In the genomic region with DNA sequence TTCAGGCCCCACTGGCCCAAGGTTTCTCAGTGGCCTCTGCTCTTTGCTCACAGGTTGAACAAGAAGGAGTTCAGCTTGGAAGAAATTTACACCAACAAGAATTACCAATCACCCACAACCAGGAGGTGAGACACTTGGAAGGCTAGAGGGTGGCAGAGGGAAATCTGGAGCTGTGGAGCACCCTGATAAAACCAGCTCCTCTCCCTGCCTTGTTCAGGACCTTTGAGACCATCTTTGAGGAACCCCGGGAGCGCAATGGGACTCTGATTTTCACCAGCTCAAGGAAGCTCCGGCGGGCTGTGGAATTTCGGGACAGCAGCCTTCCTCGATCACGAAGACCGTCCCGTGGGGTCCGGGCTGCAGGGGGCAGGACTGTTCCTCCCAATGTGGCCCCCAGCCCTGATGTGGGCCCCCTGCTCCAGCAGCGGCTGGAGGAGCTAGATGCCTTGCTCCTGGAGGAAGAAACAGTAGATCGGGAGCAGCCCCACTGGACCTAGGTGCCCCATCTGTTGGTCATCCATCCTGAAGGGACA, we compare ENCODE assay signal across 16 cellular contexts. TPM values are rescaled to one million over a fixed set of nuclear protein-coding genes. Genes with fewer than 3 reads are reported as not detected.
DNase-seq lines count a peak whose midpoint lies in the region; ATAC-seq and TF ChIP-seq lines count a peak whose summit lies in the region.
"Had no signal": no experiment of that assay in that cellular context is flagged by ENCODE, and none has a peak within 500 bp of the region (broad histone marks: within the 10 kb centered on the region; RNA-seq: fewer than 3 reads in every experiment).

No MANE protein-coding gene starts in this region.

- DNase-seq in activated naive CD4-positive, alpha-beta T cell treated with anti-CD3 and anti-CD28 coated beads, Interleukin-2, amount 50 U/mL, for 72 hours (ENCODE audit: low spot score in 2 of 2), result no peak
- no peak for DNase-seq in activated naive CD4-positive, alpha-beta T cell treated with Interleukin-2 at 50 U/mL for 16 hours
- DNase-seq in mammary epithelial cell (no peak), nephron progenitor cell (no peak), Karpas-422 (no peak)
- DNase-seq in stimulated activated naive B cell treated with anti-CD40 and anti-IgM and Interleukin-4, amounts not matched to agents 10 μg/mL and 1 μg/mL and 100 μg/mL, for 72 hours, result no peak
- DNase-seq: Calu3; cerebellar nuclear complex; foreskin melanocyte; GF-D8; Kasumi-1; NCI-H146; NCI-H446 treated with DMSO at 0.1 percent for 48 hours; nucleus accumbens; stimulated activated naive CD8-positive, alpha-beta T cell treated with anti-CD3 and anti-CD28 coated beads, Interleukin-15, amount 100 ng/mL, for 72 hours had no signal

- peak overlapping the region; percentile 44 to 93 for H3K27ac Mint-ChIP-seq in activated naive CD4-positive, alpha-beta T cell treated with anti-CD3 and anti-CD28 coated beads, Interleukin-2, amount 50 U/mL, for 72 hours
- H3K27ac Mint-ChIP-seq in stimulated activated naive B cell treated with anti-CD40 and anti-IgM and Interleukin-4, amounts not matched to agents 10 μg/mL and 1 μg/mL and 100 μg/mL, for 72 hours, result peak overlapping the region; percentile 31
- no peak overlapping the region for H3K27ac Mint-ChIP-seq in nephron progenitor cell

- no peaks in the 10 kb centered on the region for H3K9me3 Mint-ChIP-seq in activated naive CD4-positive, alpha-beta T cell treated with anti-CD3 and anti-CD28 coated beads, Interleukin-2, amount 50 U/mL, for 72 hours
- no peaks in the 10 kb centered on the region for H3K9me3 Mint-ChIP-seq in stimulated activated naive B cell treated with anti-CD40 and anti-IgM and Interleukin-4, amounts not matched to agents 10 μg/mL and 1 μg/mL and 100 μg/mL, for 72 hours
- H3K9me3 Mint-ChIP-seq in nephron progenitor cell, result no peaks in the 10 kb centered on the region
- H3K9me3 Mint-ChIP-seq: stimulated activated naive CD8-positive, alpha-beta T cell treated with anti-CD3 and anti-CD28 coated beads, Interleukin-15, amount 100 ng/mL, for 72 hours had no signal

- intact Hi-C loops in mammary epithelial cell (cut with micrococcal nuclease), result no loop called here

- TSS peak; percentile 1 for BruUV-seq in mammary epithelial cell (replicated peaks; lab: Mats Ljungman, UMichigan)

- no peaks in the 10 kb centered on the region for H3K9me2 ChIP-seq in Karpas-422 (replicated peaks; ENCODE audit: insufficient read depth, low read length)

- H3K36me3 ChIP-seq in mammary epithelial cell (ENCODE audit: insufficient read depth, low read length), result peaks cover 10% of the 10 kb centered on the region
- H3K36me3 ChIP-seq in Karpas-422 (ENCODE audit: insufficient read depth, low read length), result peaks cover 8% of the 10 kb centered on the region; the same call in 1 of the 2 replicates

- peaks cover 28 to 43% of the 10 kb centered on the region in 2 donors for H3K4me1 Mint-ChIP-seq in stimulated activated naive B cell treated with anti-CD40 and anti-IgM and Interleukin-4, amounts not matched to agents 10 μg/mL and 1 μg/mL and 100 μg/mL, for 72 hours
- peaks cover 38% of the 10 kb centered on the region for H3K4me1 Mint-ChIP-seq in nephron progenitor cell

- no peak overlapping the region for H3K9ac ChIP-seq in mammary epithelial cell (ENCODE audit: insufficient read depth, low read length)
- no peak overlapping the region for H3K9ac ChIP-seq in Karpas-422 (ENCODE audit: low read length)

- no peaks in the 10 kb centered on the region for H3K27me3 ChIP-seq in mammary epithelial cell (ENCODE audit: insufficient read depth, low read length)
- H3K27me3 ChIP-seq in Karpas-422 (ENCODE audit: low read length), result no peaks in the 10 kb centered on the region

- H2AFZ ChIP-seq in mammary epithelial cell (ENCODE audit: low read depth, low read length), result no peak overlapping the region
- H2AFZ ChIP-seq in Karpas-422 (ENCODE audit: low read length), result no peak overlapping the region

- CTCF ChIA-PET in mammary epithelial cell (lab: Charles Lee; ENCODE audit: low non-redundant PET), result no interaction called here

- H4K20me1 ChIP-seq in mammary epithelial cell (ENCODE audit: insufficient read depth, low read length) (no peaks in the 10 kb centered on the region), Karpas-422 (ENCODE audit: insufficient read depth, low read depth, low read length) (no peaks in the 10 kb centered on the region)

- H3K27ac ChIP-seq in mammary epithelial cell (ENCODE audit: insufficient read depth, low read depth, low read length) (no peak overlapping the region), Karpas-422 (ENCODE audit: low read length) (no peak overlapping the region)

- H3K9me3 ChIP-seq in mammary epithelial cell (replicated peaks; ENCODE audit: insufficient read depth, low read length) (no peaks in the 10 kb centered on the region), Karpas-422 (ENCODE audit: low read length) (no peaks in the 10 kb centered on the region)

- no peak for ATAC-seq in activated naive CD4-positive, alpha-beta T cell treated with anti-CD3 and anti-CD28 coated beads, Interleukin-2, amount 50 U/mL, for 72 hours
- no peak for ATAC-seq in stimulated activated naive B cell treated with anti-CD40 and anti-IgM and Interleukin-4, amounts not matched to agents 10 μg/mL and 1 μg/mL and 100 μg/mL, for 72 hours (replicated peaks)
- ATAC-seq: stimulated activated naive CD8-positive, alpha-beta T cell treated with anti-CD3 and anti-CD28 coated beads, Interleukin-15, amount 100 ng/mL, for 72 hours had no signal

- no peak overlapping the region for H3K4me3 Mint-ChIP-seq in stimulated activated naive B cell treated with anti-CD40 and anti-IgM and Interleukin-4, amounts not matched to agents 10 μg/mL and 1 μg/mL and 100 μg/mL, for 72 hours
- H3K4me3 Mint-ChIP-seq in nephron progenitor cell, result no peak overlapping the region

- in situ Hi-C loops in mammary epithelial cell (cut with MboI; ENCODE audit: low sequenced_read_pairs in 2 of 2), result no loop called here

- peaks cover 32 to 49% of the 10 kb centered on the region in 2 donors for H3K36me3 Mint-ChIP-seq in activated naive CD4-positive, alpha-beta T cell treated with anti-CD3 and anti-CD28 coated beads, Interleukin-2, amount 50 U/mL, for 72 hours
- H3K36me3 Mint-ChIP-seq in stimulated activated naive B cell treated with anti-CD40 and anti-IgM and Interleukin-4, amounts not matched to agents 10 μg/mL and 1 μg/mL and 100 μg/mL, for 72 hours, result peaks cover 27 to 54% of the 10 kb centered on the region in 2 donors
- peaks cover 25% of the 10 kb centered on the region for H3K36me3 Mint-ChIP-seq in nephron progenitor cell (ENCODE audit: low read depth)

- H3K79me2 ChIP-seq in mammary epithelial cell (ENCODE audit: insufficient read depth, low read length) (peaks cover 36% of the 10 kb centered on the region), Karpas-422 (ENCODE audit: low read length) (peaks cover 24% of the 10 kb centered on the region)

- dilution Hi-C loops in mammary epithelial cell (cut with HindIII; ENCODE audit: low sequenced_read_pairs), result no loop called here

- H3K4me1 ChIP-seq in mammary epithelial cell (ENCODE audit: insufficient read depth, low read length), result peaks cover 21% of the 10 kb centered on the region
- peaks cover 33% of the 10 kb centered on the region for H3K4me1 ChIP-seq in Karpas-422 (ENCODE audit: low read length)

- H3K27me3 Mint-ChIP-seq in stimulated activated naive B cell treated with anti-CD40 and anti-IgM and Interleukin-4, amounts not matched to agents 10 μg/mL and 1 μg/mL and 100 μg/mL, for 72 hours, result no peaks in the 10 kb centered on the region
- peaks cover 2% of the 10 kb centered on the region for H3K27me3 Mint-ChIP-seq in nephron progenitor cell (ENCODE audit: low read depth, poor library complexity)
- H3K27me3 Mint-ChIP-seq: stimulated activated naive CD8-positive, alpha-beta T cell treated with anti-CD3 and anti-CD28 coated beads, Interleukin-15, amount 100 ng/mL, for 72 hours had no signal

- H3K4me2 ChIP-seq in mammary epithelial cell (ENCODE audit: insufficient read depth, low read depth, low read length) (no peak overlapping the region), Karpas-422 (ENCODE audit: low read depth, low read length, poor library complexity, severe bottlenecking) (no peak overlapping the region)

- 96% methylated on average over 12 of the region's 12 CpGs for WGBS in mammary epithelial cell (ENCODE audit: low coverage, missing lambda C conversion rate)

- TF ChIP-seq CTCF in mammary epithelial cell (conservative IDR thresholded peaks at IDR 0.05 in 1 of 2, IDR thresholded peaks at IDR 0.05 in 1 of 2; ENCODE audit: extremely low read depth in 1 of 2, insufficient read depth in 1 of 2, low read depth in 1 of 2, low read length in 2 of 2) (no peak), nephron progenitor cell (IDR thresholded peaks at IDR 0.05) (no peak)

- H3K4me3 ChIP-seq in mammary epithelial cell (replicated peaks in 1 of 3; ENCODE audit: insufficient read depth in 1 of 3, low read depth in 2 of 3, low read length in 3 of 3), result no peak overlapping the region
- H3K4me3 ChIP-seq in Karpas-422 (ENCODE audit: low read length), result no peak overlapping the region
- H3K4me3 ChIP-seq: lung had no signal

RNA-seq across cellular contexts. Expression of gene FBRS, which starts 2.4 kb away (rescaled TPM):
- total RNA-seq in activated naive CD4-positive, alpha-beta T cell treated with anti-CD3 and anti-CD28 coated beads, Interleukin-2, amount 50 U/mL, for 72 hours, result 100 to 1,000 TPM; 104 to 117 TPM
- total RNA-seq in mammary epithelial cell, result 10 to 100 TPM; 20.7 to 60.8 TPM
- 7.8 TPM for polyA plus RNA-seq in mammary epithelial cell
- 27.2 TPM for polyA minus RNA-seq in mammary epithelial cell
- 32.9 and 36.1 TPM in 2 replicates for total RNA-seq in Karpas-422 (2014; rRNA removed; shearing (Covaris generic); ENCODE audit: low replicate concordance)

RNA-seq across cellular contexts. Expression of gene PRR14, which starts 5.1 kb away (rescaled TPM):
- total RNA-seq in activated naive CD4-positive, alpha-beta T cell treated with anti-CD3 and anti-CD28 coated beads, Interleukin-2, amount 50 U/mL, for 72 hours, result 100 to 1,000 TPM; 103 to 111 TPM
- 10 to 100 TPM; 10.2 to 38.5 TPM for total RNA-seq in mammary epithelial cell
- polyA plus RNA-seq in mammary epithelial cell, result 4.8 TPM
- 22.0 TPM for polyA minus RNA-seq in mammary epithelial cell
- total RNA-seq in Karpas-422 (2014; rRNA removed; shearing (Covaris generic); ENCODE audit: low replicate concordance), result 17.4 and 42.0 TPM in 2 replicates

RNA-seq across cellular contexts. Expression of gene SRCAP, which starts 43.1 kb away (rescaled TPM):
- total RNA-seq in activated naive CD4-positive, alpha-beta T cell treated with anti-CD3 and anti-CD28 coated beads, Interleukin-2, amount 50 U/mL, for 72 hours, result 10 to 100 TPM; 61.6 to 76.8 TPM
- total RNA-seq in mammary epithelial cell, result 10 to 100 TPM; 20.2 to 46.2 TPM
- 3.9 TPM for polyA plus RNA-seq in mammary epithelial cell
- 41.0 TPM for polyA minus RNA-seq in mammary epithelial cell
- 13.2 and 21.2 TPM in 2 replicates for total RNA-seq in Karpas-422 (2014; rRNA removed; shearing (Covaris generic); ENCODE audit: low replicate concordance)

RNA-seq across cellular contexts. Expression of gene ZNF689, which starts 45.7 kb away (rescaled TPM):
- total RNA-seq in activated naive CD4-positive, alpha-beta T cell treated with anti-CD3 and anti-CD28 coated beads, Interleukin-2, amount 50 U/mL, for 72 hours, result 10 to 100 TPM; 11.6 to 13.7 TPM
- 1 to 10 TPM; 6.7 to 7.0 TPM for total RNA-seq in mammary epithelial cell
- polyA plus RNA-seq in mammary epithelial cell, result 4.7 TPM
- 9.9 TPM for polyA minus RNA-seq in mammary epithelial cell
- total RNA-seq in Karpas-422 (2014; rRNA removed; shearing (Covaris generic); ENCODE audit: low replicate concordance), result 6.9 and 7.5 TPM in 2 replicates
